Comparison of ENCODE assay signal across 1 cellular context in the genomic region with DNA sequence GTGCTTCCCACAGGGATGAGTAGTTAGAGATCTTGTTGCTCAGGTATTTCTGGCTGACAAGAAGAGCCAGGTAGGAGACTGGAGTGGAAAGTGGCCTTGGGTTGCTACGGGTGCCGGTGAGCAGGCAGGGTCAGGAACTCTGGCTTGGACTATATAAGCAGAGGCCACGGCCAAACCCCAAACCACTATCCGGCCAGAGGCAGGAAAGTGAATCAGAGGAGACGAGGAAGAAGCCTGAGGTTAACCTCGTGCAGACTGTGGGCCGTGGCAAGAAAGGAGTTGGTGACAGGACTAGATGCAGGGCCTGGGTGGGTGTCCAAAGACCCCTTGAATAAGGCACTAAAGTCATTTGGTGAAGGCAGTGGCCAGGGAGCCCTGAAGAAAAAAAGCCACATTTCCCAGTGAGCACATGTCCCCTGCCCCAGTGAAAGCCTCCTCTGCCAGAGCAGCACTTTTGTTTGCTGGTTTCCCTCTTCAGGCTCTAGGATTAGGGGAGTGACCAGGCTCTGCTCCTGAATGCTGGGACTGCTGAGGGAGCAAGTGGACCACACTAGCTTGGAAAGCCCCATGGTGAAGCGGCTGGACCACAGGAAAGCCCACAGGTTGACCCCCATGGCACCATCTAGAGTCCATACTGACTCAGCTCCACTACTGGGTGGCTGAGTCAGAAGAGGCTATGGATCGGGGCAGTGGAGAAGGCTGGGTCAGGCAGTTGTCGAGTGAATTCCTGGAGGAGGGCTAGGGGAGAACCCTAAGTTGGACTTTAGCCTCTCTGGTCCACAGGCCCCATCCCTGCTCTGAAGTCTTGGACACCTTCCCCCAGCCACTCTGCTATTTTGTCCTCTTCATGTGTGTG.
TF ChIP-seq lines count a peak whose summit lies in the region.

No MANE protein-coding gene starts in this region.

TF ChIP-seq in K562, 482 proteins besides CTCF, POLR2A, EP300 and RAD21:
- TF ChIP-seq KHSRP (IDR thresholded peaks at IDR 0.05) = no peak
- peak; percentile 73 for TF ChIP-seq FOSL1 (tag; conservative IDR thresholded peaks at IDR 0.05)
- TF ChIP-seq, protein P1, sequence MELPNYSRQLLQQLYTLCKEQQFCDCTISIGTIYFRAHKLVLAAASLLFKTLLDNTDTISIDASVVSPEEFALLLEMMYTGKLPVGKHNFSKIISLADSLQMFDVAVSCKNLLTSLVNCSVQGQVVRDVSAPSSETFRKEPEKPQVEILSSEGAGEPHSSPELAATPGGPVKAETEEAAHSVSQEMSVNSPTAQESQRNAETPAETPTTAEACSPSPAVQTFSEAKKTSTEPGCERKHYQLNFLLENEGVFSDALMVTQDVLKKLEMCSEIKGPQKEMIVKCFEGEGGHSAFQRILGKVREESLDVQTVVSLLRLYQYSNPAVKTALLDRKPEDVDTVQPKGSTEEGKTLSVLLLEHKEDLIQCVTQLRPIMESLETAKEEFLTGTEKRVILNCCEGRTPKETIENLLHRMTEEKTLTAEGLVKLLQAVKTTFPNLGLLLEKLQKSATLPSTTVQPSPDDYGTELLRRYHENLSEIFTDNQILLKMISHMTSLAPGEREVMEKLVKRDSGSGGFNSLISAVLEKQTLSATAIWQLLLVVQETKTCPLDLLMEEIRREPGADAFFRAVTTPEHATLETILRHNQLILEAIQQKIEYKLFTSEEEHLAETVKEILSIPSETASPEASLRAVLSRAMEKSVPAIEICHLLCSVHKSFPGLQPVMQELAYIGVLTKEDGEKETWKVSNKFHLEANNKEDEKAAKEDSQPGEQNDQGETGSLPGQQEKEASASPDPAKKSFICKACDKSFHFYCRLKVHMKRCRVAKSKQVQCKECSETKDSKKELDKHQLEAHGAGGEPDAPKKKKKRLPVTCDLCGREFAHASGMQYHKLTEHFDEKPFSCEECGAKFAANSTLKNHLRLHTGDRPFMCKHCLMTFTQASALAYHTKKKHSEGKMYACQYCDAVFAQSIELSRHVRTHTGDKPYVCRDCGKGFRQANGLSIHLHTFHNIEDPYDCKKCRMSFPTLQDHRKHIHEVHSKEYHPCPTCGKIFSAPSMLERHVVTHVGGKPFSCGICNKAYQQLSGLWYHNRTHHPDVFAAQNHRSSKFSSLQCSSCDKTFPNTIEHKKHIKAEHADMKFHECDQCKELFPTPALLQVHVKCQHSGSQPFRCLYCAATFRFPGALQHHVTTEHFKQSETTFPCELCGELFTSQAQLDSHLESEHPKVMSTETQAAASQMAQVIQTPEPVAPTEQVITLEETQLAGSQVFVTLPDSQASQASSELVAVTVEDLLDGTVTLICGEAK (IDR thresholded peaks at IDR 0.05) = no peak
- TF ChIP-seq, protein P1 (CRISPR knock-in tag; IDR thresholded peaks at IDR 0.05) = no peak
- TF ChIP-seq, protein P2, sequence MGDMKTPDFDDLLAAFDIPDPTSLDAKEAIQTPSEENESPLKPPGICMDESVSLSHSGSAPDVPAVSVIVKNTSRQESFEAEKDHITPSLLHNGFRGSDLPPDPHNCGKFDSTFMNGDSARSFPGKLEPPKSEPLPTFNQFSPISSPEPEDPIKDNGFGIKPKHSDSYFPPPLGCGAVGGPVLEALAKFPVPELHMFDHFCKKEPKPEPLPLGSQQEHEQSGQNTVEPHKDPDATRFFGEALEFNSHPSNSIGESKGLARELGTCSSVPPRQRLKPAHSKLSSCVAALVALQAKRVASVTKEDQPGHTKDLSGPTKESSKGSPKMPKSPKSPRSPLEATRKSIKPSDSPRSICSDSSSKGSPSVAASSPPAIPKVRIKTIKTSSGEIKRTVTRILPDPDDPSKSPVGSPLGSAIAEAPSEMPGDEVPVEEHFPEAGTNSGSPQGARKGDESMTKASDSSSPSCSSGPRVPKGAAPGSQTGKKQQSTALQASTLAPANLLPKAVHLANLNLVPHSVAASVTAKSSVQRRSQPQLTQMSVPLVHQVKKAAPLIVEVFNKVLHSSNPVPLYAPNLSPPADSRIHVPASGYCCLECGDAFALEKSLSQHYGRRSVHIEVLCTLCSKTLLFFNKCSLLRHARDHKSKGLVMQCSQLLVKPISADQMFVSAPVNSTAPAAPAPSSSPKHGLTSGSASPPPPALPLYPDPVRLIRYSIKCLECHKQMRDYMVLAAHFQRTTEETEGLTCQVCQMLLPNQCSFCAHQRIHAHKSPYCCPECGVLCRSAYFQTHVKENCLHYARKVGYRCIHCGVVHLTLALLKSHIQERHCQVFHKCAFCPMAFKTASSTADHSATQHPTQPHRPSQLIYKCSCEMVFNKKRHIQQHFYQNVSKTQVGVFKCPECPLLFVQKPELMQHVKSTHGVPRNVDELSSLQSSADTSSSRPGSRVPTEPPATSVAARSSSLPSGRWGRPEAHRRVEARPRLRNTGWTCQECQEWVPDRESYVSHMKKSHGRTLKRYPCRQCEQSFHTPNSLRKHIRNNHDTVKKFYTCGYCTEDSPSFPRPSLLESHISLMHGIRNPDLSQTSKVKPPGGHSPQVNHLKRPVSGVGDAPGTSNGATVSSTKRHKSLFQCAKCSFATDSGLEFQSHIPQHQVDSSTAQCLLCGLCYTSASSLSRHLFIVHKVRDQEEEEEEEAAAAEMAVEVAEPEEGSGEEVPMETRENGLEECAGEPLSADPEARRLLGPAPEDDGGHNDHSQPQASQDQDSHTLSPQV (IDR thresholded peaks at IDR 0.05) = 0 out of 2 replicates have a peak, but pooled peaks have one; percentile 36
- TF ChIP-seq, protein P3, sequence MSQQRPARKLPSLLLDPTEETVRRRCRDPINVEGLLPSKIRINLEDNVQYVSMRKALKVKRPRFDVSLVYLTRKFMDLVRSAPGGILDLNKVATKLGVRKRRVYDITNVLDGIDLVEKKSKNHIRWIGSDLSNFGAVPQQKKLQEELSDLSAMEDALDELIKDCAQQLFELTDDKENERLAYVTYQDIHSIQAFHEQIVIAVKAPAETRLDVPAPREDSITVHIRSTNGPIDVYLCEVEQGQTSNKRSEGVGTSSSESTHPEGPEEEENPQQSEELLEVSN (IDR thresholded peaks at IDR 0.05; ENCODE audit: borderline replicate concordance in 1 of 2, extremely low read depth in 1 of 2, insufficient read depth in 1 of 2, insufficient read length in 1 of 2, low read depth in 1 of 2, low read length in 1 of 2, poor library complexity in 1 of 2, severe bottlenecking in 1 of 2) = no peak
- TF ChIP-seq, protein P4, sequence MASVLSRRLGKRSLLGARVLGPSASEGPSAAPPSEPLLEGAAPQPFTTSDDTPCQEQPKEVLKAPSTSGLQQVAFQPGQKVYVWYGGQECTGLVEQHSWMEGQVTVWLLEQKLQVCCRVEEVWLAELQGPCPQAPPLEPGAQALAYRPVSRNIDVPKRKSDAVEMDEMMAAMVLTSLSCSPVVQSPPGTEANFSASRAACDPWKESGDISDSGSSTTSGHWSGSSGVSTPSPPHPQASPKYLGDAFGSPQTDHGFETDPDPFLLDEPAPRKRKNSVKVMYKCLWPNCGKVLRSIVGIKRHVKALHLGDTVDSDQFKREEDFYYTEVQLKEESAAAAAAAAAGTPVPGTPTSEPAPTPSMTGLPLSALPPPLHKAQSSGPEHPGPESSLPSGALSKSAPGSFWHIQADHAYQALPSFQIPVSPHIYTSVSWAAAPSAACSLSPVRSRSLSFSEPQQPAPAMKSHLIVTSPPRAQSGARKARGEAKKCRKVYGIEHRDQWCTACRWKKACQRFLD (CRISPR knock-in tag; IDR thresholded peaks at IDR 0.05) = no peak
- TF ChIP-seq ZBTB7A (IDR thresholded peaks at IDR 0.05; ENCODE audit: borderline replicate concordance, control insufficient read depth, low read depth, low read length) = peak; percentile 55; the same call in 1 of the 2 replicates
- TF ChIP-seq BCOR (IDR thresholded peaks at IDR 0.05) = no peak
- TF ChIP-seq MAFK (IDR thresholded peaks at IDR 0.05; ENCODE audit: low read length) = 0 out of 2 replicates have a peak, but pooled peaks have one; percentile 10
- TF ChIP-seq JUN (IDR thresholded peaks at IDR 0.05; ENCODE audit: borderline replicate concordance, low read depth, low read length) = 0 out of 2 replicates have a peak, but pooled peaks have one; percentile 6
- TF ChIP-seq JUN (CRISPR knock-in tag; IDR thresholded peaks at IDR 0.05; ENCODE audit: borderline replicate concordance) = no peak
- TF ChIP-seq, protein P5, sequence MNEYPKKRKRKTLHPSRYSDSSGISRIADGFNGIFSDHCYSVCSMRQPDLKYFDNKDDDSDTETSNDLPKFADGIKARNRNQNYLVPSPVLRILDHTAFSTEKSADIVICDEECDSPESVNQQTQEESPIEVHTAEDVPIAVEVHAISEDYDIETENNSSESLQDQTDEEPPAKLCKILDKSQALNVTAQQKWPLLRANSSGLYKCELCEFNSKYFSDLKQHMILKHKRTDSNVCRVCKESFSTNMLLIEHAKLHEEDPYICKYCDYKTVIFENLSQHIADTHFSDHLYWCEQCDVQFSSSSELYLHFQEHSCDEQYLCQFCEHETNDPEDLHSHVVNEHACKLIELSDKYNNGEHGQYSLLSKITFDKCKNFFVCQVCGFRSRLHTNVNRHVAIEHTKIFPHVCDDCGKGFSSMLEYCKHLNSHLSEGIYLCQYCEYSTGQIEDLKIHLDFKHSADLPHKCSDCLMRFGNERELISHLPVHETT (CRISPR knock-in tag; conservative IDR thresholded peaks at IDR 0.05 in 1 of 2, IDR thresholded peaks at IDR 0.05 in 1 of 2) = no peak
- no peak for TF ChIP-seq ARID1B (IDR thresholded peaks at IDR 0.05)
- 0 out of 2 replicates have a peak, but pooled peaks have one; percentile 37 for TF ChIP-seq ETV5 (CRISPR knock-in tag; IDR thresholded peaks at IDR 0.05; ENCODE audit: low read depth)
- TF ChIP-seq RBM22 (IDR thresholded peaks at IDR 0.05; ENCODE audit: low read depth, low read length, poor library complexity, severe bottlenecking) = no peak
- TF ChIP-seq NR2C2 (CRISPR knock-in tag; IDR thresholded peaks at IDR 0.05) = no peak
- peak; percentile 54; the same call in 1 of the 2 replicates for TF ChIP-seq NR2C2 (tag; IDR thresholded peaks at IDR 0.05)
- TF ChIP-seq, protein P6, sequence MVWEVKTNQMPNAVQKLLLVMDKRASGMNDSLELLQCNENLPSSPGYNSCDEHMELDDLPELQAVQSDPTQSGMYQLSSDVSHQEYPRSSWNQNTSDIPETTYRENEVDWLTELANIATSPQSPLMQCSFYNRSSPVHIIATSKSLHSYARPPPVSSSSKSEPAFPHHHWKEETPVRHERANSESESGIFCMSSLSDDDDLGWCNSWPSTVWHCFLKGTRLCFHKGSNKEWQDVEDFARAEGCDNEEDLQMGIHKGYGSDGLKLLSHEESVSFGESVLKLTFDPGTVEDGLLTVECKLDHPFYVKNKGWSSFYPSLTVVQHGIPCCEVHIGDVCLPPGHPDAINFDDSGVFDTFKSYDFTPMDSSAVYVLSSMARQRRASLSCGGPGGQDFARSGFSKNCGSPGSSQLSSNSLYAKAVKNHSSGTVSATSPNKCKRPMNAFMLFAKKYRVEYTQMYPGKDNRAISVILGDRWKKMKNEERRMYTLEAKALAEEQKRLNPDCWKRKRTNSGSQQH (CRISPR knock-in tag; IDR thresholded peaks at IDR 0.05) = no peak
- TF ChIP-seq MYBL2 (IDR thresholded peaks at IDR 0.05; ENCODE audit: low read depth) = no peak
- TF ChIP-seq MYBL2 (CRISPR knock-in tag; IDR thresholded peaks at IDR 0.05; ENCODE audit: borderline replicate concordance) = no peak
- TF ChIP-seq, protein P7, sequence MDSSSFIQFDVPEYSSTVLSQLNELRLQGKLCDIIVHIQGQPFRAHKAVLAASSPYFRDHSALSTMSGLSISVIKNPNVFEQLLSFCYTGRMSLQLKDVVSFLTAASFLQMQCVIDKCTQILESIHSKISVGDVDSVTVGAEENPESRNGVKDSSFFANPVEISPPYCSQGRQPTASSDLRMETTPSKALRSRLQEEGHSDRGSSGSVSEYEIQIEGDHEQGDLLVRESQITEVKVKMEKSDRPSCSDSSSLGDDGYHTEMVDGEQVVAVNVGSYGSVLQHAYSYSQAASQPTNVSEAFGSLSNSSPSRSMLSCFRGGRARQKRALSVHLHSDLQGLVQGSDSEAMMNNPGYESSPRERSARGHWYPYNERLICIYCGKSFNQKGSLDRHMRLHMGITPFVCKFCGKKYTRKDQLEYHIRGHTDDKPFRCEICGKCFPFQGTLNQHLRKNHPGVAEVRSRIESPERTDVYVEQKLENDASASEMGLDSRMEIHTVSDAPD (CRISPR knock-in tag; IDR thresholded peaks at IDR 0.05) = no peak
- no peak for TF ChIP-seq ZEB2 (IDR thresholded peaks at IDR 0.05)
- no peak for TF ChIP-seq ZNF79 (CRISPR knock-in tag; IDR thresholded peaks at IDR 0.05; ENCODE audit: low read depth)
- no peak for TF ChIP-seq SETDB1 (IDR thresholded peaks at IDR 0.05; ENCODE audit: low read length)
